8 cellular contexts compared by ENCODE assay signal in the genomic region with DNA sequence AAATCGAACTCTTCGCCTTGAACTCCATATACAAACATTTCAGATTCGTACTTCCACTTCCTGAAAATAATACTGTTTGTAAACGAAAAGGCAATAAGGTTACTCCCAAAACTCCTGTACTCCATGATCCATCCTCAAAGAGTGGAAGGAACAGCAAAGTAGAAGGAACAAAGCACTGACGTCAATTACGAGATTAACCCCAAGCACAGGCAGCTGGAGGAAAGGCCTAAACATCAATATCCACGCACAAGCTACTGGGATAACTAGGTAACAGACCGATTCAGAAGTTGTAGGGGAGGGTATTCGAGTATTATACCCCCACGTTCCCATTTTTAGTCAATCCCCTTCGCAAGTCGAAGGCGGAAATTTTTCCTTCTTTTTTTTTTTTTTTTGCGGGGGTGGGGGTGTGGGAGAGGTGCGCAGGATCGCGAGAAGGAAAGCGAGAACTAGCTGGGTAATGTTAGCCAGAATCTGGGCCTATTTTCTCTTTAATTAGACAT. TPM values are rescaled to one million over a fixed set of nuclear protein-coding genes. Genes with fewer than 3 reads are reported as not detected.
DNase-seq lines count a peak whose midpoint lies in the region; ATAC-seq, FAIRE-seq and TF ChIP-seq lines count a peak whose summit lies in the region.

No MANE protein-coding gene starts in this region.

- H3K4me2 ChIP-seq in H1 (ENCODE audit: insufficient read depth in 1 of 2, low read depth in 2 of 2, low read length in 2 of 2) = peak overlapping the region; percentile 76 to 83

- H3K4me1 ChIP-seq in H1 (replicated peaks in 1 of 4; ENCODE audit: control insufficient read depth in 3 of 4, insufficient read depth in 4 of 4, low read length in 3 of 4) (no peaks in the 10 kb centered on the region), thyroid gland (peaks cover 27 to 30% of the 10 kb centered on the region in 2 donors)

- H2AK5ac ChIP-seq in H1 (ENCODE audit: low read depth, low read length) = no peak overlapping the region

- POLR2A ChIA-PET in activated CD4-positive, alpha-beta T cell treated with anti-CD3 and anti-CD28 coated beads for 36 hours (lab: Charles Lee) = interaction anchor here (0.6 to 1.3 kb wide), 6 partner anchors 9 to 1416 kb away, joined by 4 to 6 read pairs (median 4); partner anchors contain the start of genes HSPA4 and KIF3A
- POLR2A ChIA-PET in H1 (lab: Charles Lee; ENCODE audit: partially characterized antibody) = interaction anchor here (0.8 to 7.3 kb wide), 15 partner anchors 8 to 139 kb away, joined by 3 to 104 read pairs (median 4); partner anchors contain the start of genes GDF9, HSPA4, UQCRQ and ZCCHC10

- H3K4me1 Mint-ChIP-seq in activated CD4-positive, alpha-beta T cell treated with anti-CD3 and anti-CD28 coated beads for 36 hours = peaks cover 33% of the 10 kb centered on the region
- H3K4me1 Mint-ChIP-seq in memory B cell = peaks cover 15% of the 10 kb centered on the region

- no peak for TF ChIP-seq CTCF in H1 (IDR thresholded peaks at IDR 0.05; ENCODE audit: control extremely low read depth in 1 of 3, insufficient read depth in 1 of 3, low read depth in 1 of 3, low read length in 3 of 3)
- no peak for TF ChIP-seq CTCF in thyroid gland (IDR thresholded peaks at IDR 0.05)

- no peaks in the 10 kb centered on the region for H3K9me3 ChIP-seq in H1 (ENCODE audit: insufficient read depth in 2 of 2, low read depth in 1 of 2, low read length in 1 of 2)
- H3K9me3 ChIP-seq in thyroid gland = no peaks in the 10 kb centered on the region

- peaks cover 30 to 54% of the 10 kb centered on the region in 2 experiments for H3K79me2 ChIP-seq in H1 (ENCODE audit: control insufficient read depth in 1 of 2, insufficient read depth in 2 of 2, low read length in 2 of 2)

- peak overlapping the region; percentile 89 for H3K27ac ChIP-seq in H1 (ENCODE audit: low read depth, low read length)
- H3K27ac ChIP-seq in thyroid gland = peak overlapping the region; percentile 94 to 100 (median 100)

- WGBS in H1 (ENCODE audit: extremely low coverage in 1 of 2, insufficient coverage in 1 of 2, insufficient read length in 1 of 2, insufficient replicate concordance in 2 of 2, low coverage in 1 of 2, low lambda C conversion rate in 2 of 2, missing lambda C conversion rate in 1 of 2), 2 experiments = 3% methylated on average over 18 of the region's 18 CpGs; no CpG with 5 or more reads in 1 of the 2 experiments
- WGBS in thyroid gland, 2 donors = 1% methylated on average over 18 of the region's 18 CpGs

- H2BK20ac ChIP-seq in H1 (ENCODE audit: low read length) = no peak overlapping the region

- no peak overlapping the region for H4K8ac ChIP-seq in H1 (ENCODE audit: extremely low read depth, insufficient read depth, low read length)

- peak overlapping the region; percentile 85 for H3K4ac ChIP-seq in H1 (replicated peaks; ENCODE audit: insufficient read length, low read depth, low read length)

- no peaks in the 10 kb centered on the region for H3K27me3 ChIP-seq in H1 (replicated peaks in 1 of 4; ENCODE audit: control insufficient read depth in 3 of 4, extremely low read depth in 1 of 4, insufficient read depth in 3 of 4, low read length in 3 of 4)
- no peaks in the 10 kb centered on the region for H3K27me3 ChIP-seq in thyroid gland

- peaks cover 0 to 4% of the 10 kb centered on the region in 2 experiments for H4K20me1 ChIP-seq in H1 (replicated peaks in 1 of 2; ENCODE audit: control insufficient read depth in 1 of 2, insufficient read depth in 2 of 2, low read length in 2 of 2)

- peak overlapping the region; percentile 99 for H3K27ac Mint-ChIP-seq in activated CD4-positive, alpha-beta T cell treated with anti-CD3 and anti-CD28 coated beads for 36 hours
- peak overlapping the region; percentile 96 for H3K27ac Mint-ChIP-seq in memory B cell

- peaks cover 19% of the 10 kb centered on the region for H3K36me3 Mint-ChIP-seq in activated CD4-positive, alpha-beta T cell treated with anti-CD3 and anti-CD28 coated beads for 36 hours (ENCODE audit: low read depth)
- peaks cover 2% of the 10 kb centered on the region for H3K36me3 Mint-ChIP-seq in memory B cell

- peak overlapping the region; percentile 79 for H3K56ac ChIP-seq in H1 (replicated peaks; ENCODE audit: insufficient read length, low read depth, low read length)

- no peaks in the 10 kb centered on the region for H3K9me3 Mint-ChIP-seq in activated CD4-positive, alpha-beta T cell treated with anti-CD3 and anti-CD28 coated beads for 36 hours (ENCODE audit: low read depth)
- no peaks in the 10 kb centered on the region for H3K9me3 Mint-ChIP-seq in memory B cell

- H2BK120ac ChIP-seq in H1 (replicated peaks; ENCODE audit: low read depth, low read length) = peak overlapping the region; percentile 39

- H3K4me3 ChIP-seq in H1 (ENCODE audit: extremely low read depth in 1 of 4, insufficient read depth in 2 of 4, low read depth in 3 of 4, low read length in 4 of 4) (peak overlapping the region; percentile 77 to 95 (median 86)), thyroid gland (replicated peaks in 1 of 3) (peak overlapping the region in 2 of 3 donors; percentile 23 to 98)

- TF ChIP-seq EP300 in H1 (IDR thresholded peaks at IDR 0.05; ENCODE audit: borderline replicate concordance in 1 of 2, low read depth in 2 of 2, low read length in 2 of 2) = no peak

- H4K5ac ChIP-seq in H1 (ENCODE audit: insufficient read length, low read depth, low read length) = peak overlapping the region; percentile 99

- H3K79me1 ChIP-seq in H1 (ENCODE audit: low read depth, low read length) = no peaks in the 10 kb centered on the region

- CTCF ChIA-PET in activated CD4-positive, alpha-beta T cell treated with anti-CD3 and anti-CD28 coated beads for 36 hours (lab: Charles Lee) = interaction anchor here (0.9 kb wide), 1 partner anchor 89 kb away, joined by 3 read pairs; the partner anchor contains the start of gene HSPA4
- CTCF ChIA-PET in H1 (lab: Charles Lee; ENCODE audit: partially characterized antibody) = interaction anchor here (1.7 kb wide), 1 partner anchor 55 kb away, joined by 3 read pairs; no protein-coding TSS in a partner anchor

- H3K14ac ChIP-seq in H1 (ENCODE audit: insufficient read length) = peak overlapping the region; percentile 40

- peak; percentile 57 for DNase-seq in activated CD4-positive, alpha-beta T cell treated with anti-CD3 and anti-CD28 coated beads for 36 hours
- no peak for DNase-seq in activated CD4-positive, alpha-beta T cell treated with anti-CD3 and anti-CD28 coated beads, Interleukin-2, amount 50 U/mL, for 4 hours
- DNase-seq in NCI-H1092 (lab: John Stamatoyannopoulos, UW) = peak; percentile 2
- peak in 3 of 5 donors; percentile 1 to 23 (median 12) for DNase-seq in T-helper 1 cell
- no peak for DNase-seq in H1 (ENCODE audit: low read depth in 1 of 2, low spot score in 2 of 2)
- no peak for DNase-seq in memory B cell (ENCODE audit: low spot score in 2 of 2)
- peak; percentile 40 to 41 for DNase-seq in thyroid gland

- peak overlapping the region; percentile 91 for H3K18ac ChIP-seq in H1 (ENCODE audit: extremely low read depth, low read length)

- ATAC-seq in activated CD4-positive, alpha-beta T cell treated with anti-CD3 and anti-CD28 coated beads for 36 hours = no peak
- ATAC-seq in memory B cell (ENCODE audit: low read depth) = no peak
- ATAC-seq in GM21528 (IDR thresholded peaks at IDR 0.05; ENCODE audit: low FRiP score, unreplicated experiment) = no peak

- H2AFZ ChIP-seq in H1 (ENCODE audit: low read length) = 0 out of 2 replicates have a peak overlapping the region, but pooled peaks have one; percentile 34

- peak overlapping the region; percentile 31; the same call in 1 of the 2 replicates for H2BK12ac ChIP-seq in H1 (ENCODE audit: low read depth, low read length)

- no peak for TF ChIP-seq RAD21 in H1 (IDR thresholded peaks at IDR 0.05 in 1 of 2, conservative IDR thresholded peaks at IDR 0.05 in 1 of 2; ENCODE audit: low read depth in 2 of 2, low read length in 2 of 2)

- peak overlapping the region; percentile 96 for H3K4me3 Mint-ChIP-seq in activated CD4-positive, alpha-beta T cell treated with anti-CD3 and anti-CD28 coated beads for 36 hours
- H3K4me3 Mint-ChIP-seq in memory B cell = peak overlapping the region; percentile 95

- peak overlapping the region; percentile 57; the same call in 1 of the 2 replicates for H2BK5ac ChIP-seq in H1 (ENCODE audit: low read depth, low read length)

- peak; percentile 58 for FAIRE-seq in H1 (lab: Jason Lieb, UNC)

- no peak overlapping the region for H3K23ac ChIP-seq in H1 (ENCODE audit: insufficient read length)

- peaks cover 10% of the 10 kb centered on the region for H3K23me2 ChIP-seq in H1 (ENCODE audit: low read depth, low read length)

- peak overlapping the region; percentile 44 for H4K91ac ChIP-seq in H1 (replicated peaks; ENCODE audit: insufficient read length, low read length)

- H3K36me3 ChIP-seq in H1 (ENCODE audit: control insufficient read depth in 2 of 4, insufficient read depth in 4 of 4, low read length in 3 of 4) (no peaks in the 10 kb centered on the region), thyroid gland (no peaks in the 10 kb centered on the region)

- TF ChIP-seq POLR2A in H1 (IDR thresholded peaks at IDR 0.05; ENCODE audit: control extremely low read depth in 1 of 2, low read depth in 2 of 2, low read length in 2 of 2) = peak; percentile 33 to 54; a peak in 1 of 3 replicates
- TF ChIP-seq POLR2A in thyroid gland (IDR thresholded peaks at IDR 0.05) = peak in 1 of 2 donors; percentile 58

- peak overlapping the region; percentile 84 to 98 (median 95) for H3K9ac ChIP-seq in H1 (replicated peaks in 1 of 4; ENCODE audit: extremely low read depth in 1 of 4, low read depth in 3 of 4, low read length in 3 of 4)

- intact Hi-C loops in activated CD4-positive, alpha-beta T cell treated with anti-CD3 and anti-CD28 coated beads for 36 hours (cut with DNase I, micrococcal nuclease) = loop anchor here (1.0 to 10.0 kb wide), 6 partner anchors 64 to 1328 kb away; partner anchors contain the start of genes PPP2CA (in 1 of the 2), RAD50 (in 1 of the 2), RAPGEF6 (in 1 of the 2) and VDAC1 (in 1 of the 2)
- intact Hi-C loops in thyroid gland (cut with DNase I) = loop anchor here (10.0 kb wide), 2 partner anchors 62 to 92 kb away; partner anchors contain the start of genes HSPA4 and ZCCHC10

- no peaks in the 10 kb centered on the region for H3K27me3 Mint-ChIP-seq in activated CD4-positive, alpha-beta T cell treated with anti-CD3 and anti-CD28 coated beads for 36 hours
- H3K27me3 Mint-ChIP-seq in memory B cell = no peaks in the 10 kb centered on the region

- H2BK15ac ChIP-seq in H1 (ENCODE audit: low read length) = no peak overlapping the region

RNA-seq across cellular contexts. Expression of gene AFF4, which starts 1.0 kb away (rescaled TPM):
- total RNA-seq in activated CD4-positive, alpha-beta T cell treated with anti-CD3 and anti-CD28 coated beads for 36 hours = 10 to 100 TPM; 20.9 to 29.3 TPM
- total RNA-seq in H1 (2021; fragmentation: NEBNext Ultra II Directional; extraction: Animal tissue kit (Norgen Biotek cat#: 25700)) = 61.4 and 63.7 TPM in 2 replicates
- 12.0 and 12.7 TPM in 2 replicates for polyA plus RNA-seq in H1 (2011; rRNA removed)
- 12.8 TPM for polyA plus RNA-seq in H1 (2011; cell fraction: cytosol; rRNA removed)
- polyA plus RNA-seq in H1 (2011; cell fraction: nucleus; rRNA removed) = 28.4 TPM
- 11.5 to 28.2 TPM (median 19.3 TPM) in 4 replicates for polyA plus RNA-seq in H1 (2012, experiment 1 of 2)
- polyA plus RNA-seq in H1 (2012, experiment 2 of 2) = 0.92 TPM
- 28.4 TPM for polyA plus RNA-seq in H1 (2013, experiment 1 of 2)
- polyA plus RNA-seq in H1 (2013, experiment 2 of 2) = 26.1 TPM
- 73.3 and 98.7 TPM in 2 replicates for polyA minus RNA-seq in H1 (2011; rRNA and poly(A)+ RNA removed)
- 44.0 TPM for polyA minus RNA-seq in H1 (2011; cell fraction: cytosol; rRNA and poly(A)+ RNA removed)
- polyA minus RNA-seq in H1 (2011; cell fraction: nucleus; rRNA and poly(A)+ RNA removed) = 73.7 TPM
- total RNA-seq in thyroid gland = 100 to 1,000 TPM in 2 of 4 donors, 10 to 100 TPM in 2; 81.7 to 150 (median 95.7) TPM

Comparison
In these comparisons a context has a peak if more than half of its experiments do, and no peak if none do; other contexts are left out.
1. DNase-seq: peak in activated CD4-positive, alpha-beta T cell treated with anti-CD3 and anti-CD28 coated beads for 36 hours (single experiment), NCI-H1092 (single experiment), T-helper 1 cell (3 of 5) and thyroid gland (2 of 2); none in activated CD4-positive, alpha-beta T cell treated with anti-CD3 and anti-CD28 coated beads, Interleukin-2, amount 50 U/mL, for 4 hours (0 of 2), H1 (0 of 2) and memory B cell (0 of 2).